Comparison of ENCODE assay signal across 1 cellular context in genomic region chr2:6089474-6089873, GRCh38.
TF ChIP-seq lines count a peak whose summit lies in the region.

No MANE protein-coding gene starts in this region.

TF ChIP-seq in GM12878, 131 proteins besides CTCF, POLR2A, EP300 and RAD21 (continued from another document):
- TF ChIP-seq, protein P1, sequence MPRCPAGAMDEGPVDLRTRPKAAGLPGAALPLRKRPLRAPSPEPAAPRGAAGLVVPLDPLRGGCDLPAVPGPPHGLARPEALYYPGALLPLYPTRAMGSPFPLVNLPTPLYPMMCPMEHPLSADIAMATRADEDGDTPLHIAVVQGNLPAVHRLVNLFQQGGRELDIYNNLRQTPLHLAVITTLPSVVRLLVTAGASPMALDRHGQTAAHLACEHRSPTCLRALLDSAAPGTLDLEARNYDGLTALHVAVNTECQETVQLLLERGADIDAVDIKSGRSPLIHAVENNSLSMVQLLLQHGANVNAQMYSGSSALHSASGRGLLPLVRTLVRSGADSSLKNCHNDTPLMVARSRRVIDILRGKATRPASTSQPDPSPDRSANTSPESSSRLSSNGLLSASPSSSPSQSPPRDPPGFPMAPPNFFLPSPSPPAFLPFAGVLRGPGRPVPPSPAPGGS (IDR thresholded peaks at IDR 0.05; ENCODE audit: borderline replicate concordance, insufficient read depth, low read depth, low read length, poor library complexity, severe bottlenecking) = no peak
- no peak for TF ChIP-seq NFYA (IDR thresholded peaks at IDR 0.05; ENCODE audit: borderline replicate concordance, low read depth, low read length)
- no peak for TF ChIP-seq DPF2 (IDR thresholded peaks at IDR 0.05)
